ENCODE assay signal across 9 cellular contexts in the genomic region with DNA sequence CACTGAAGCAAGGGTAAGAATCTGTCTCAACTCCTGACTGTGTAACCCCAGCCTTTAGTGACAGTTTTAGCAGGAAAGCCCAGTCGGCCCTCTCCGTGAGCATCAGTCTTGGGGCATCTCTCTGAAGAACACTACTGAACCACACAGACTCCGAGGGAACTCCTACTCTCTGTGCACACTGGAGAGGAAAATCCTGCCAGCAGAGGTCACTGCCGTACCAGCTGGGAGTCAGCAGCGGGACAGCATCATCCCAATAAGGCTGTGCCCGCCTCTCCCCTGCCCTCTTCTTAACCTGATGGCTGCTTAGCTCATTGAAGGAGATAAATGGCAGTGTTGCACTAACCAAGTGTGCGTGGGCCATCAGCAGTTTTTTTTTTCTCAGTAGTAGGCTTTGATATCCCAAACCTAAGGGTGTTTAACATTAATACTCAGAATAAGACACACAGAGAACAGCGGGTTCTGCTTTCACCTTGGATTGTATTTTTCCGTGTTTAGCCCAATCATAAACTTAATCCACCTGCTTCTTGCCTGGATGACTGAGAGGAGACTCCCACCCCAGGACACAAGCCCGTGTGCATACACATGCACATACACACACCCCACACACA. TPM values are rescaled to one million over a fixed set of nuclear protein-coding genes. Genes with fewer than 3 reads are reported as not detected.
DNase-seq lines count a peak whose midpoint lies in the region; ATAC-seq, FAIRE-seq and TF ChIP-seq lines count a peak whose summit lies in the region.
"Had no signal": no experiment of that assay in that cellular context is flagged by ENCODE, and none has a peak within 500 bp of the region (broad histone marks: within the 10 kb centered on the region; RNA-seq: fewer than 3 reads in every experiment).

No MANE protein-coding gene starts in this region.

- H3K9me2 ChIP-seq in SU-DHL-6 (replicated peaks; ENCODE audit: insufficient read depth, low read length) = no peaks in the 10 kb centered on the region

- no peak overlapping the region for H3K27ac ChIP-seq in SU-DHL-6 (ENCODE audit: low read depth, low read length)

- TF ChIP-seq CTCF in SU-DHL-6 (IDR thresholded peaks at IDR 0.05; ENCODE audit: insufficient read depth, low read length, poor library complexity, severe bottlenecking) = peak; percentile 50

- intact Hi-C loops in cardiac septum (cut with DNase I) = loop anchor here (2.0 kb wide), 1 partner anchor 101 kb away; no protein-coding TSS in a partner anchor

- no peak overlapping the region for H3K4me3 ChIP-seq in SU-DHL-6 (ENCODE audit: insufficient read depth, low read length, poor library complexity, severe bottlenecking)

- H3K9ac ChIP-seq in SU-DHL-6 (ENCODE audit: low read length) = no peak overlapping the region

- TF ChIP-seq POLR2A in GM12891 (IDR thresholded peaks at IDR 0.05; ENCODE audit: low read depth, low read length) = no peak

- H2AFZ ChIP-seq in SU-DHL-6 (ENCODE audit: low read depth, low read length, severe bottlenecking) = peak overlapping the region; percentile 6

- H3K36me3 Mint-ChIP-seq in activated naive CD4-positive, alpha-beta T cell treated with anti-CD3 and anti-CD28 coated beads, Interleukin-2, amount 50 U/mL, for 72 hours = peaks cover 0 to 16% of the 10 kb centered on the region in 2 donors

- no peaks in the 10 kb centered on the region for H3K36me3 ChIP-seq in SU-DHL-6 (ENCODE audit: low read length)

- peak; percentile 54 for DNase-seq in GM12891 (ENCODE audit: insufficient read length, low spot score)
- DNase-seq in NCI-H1436 (lab: John Stamatoyannopoulos, UW) = peak; percentile 87
- DNase-seq in activated naive CD4-positive, alpha-beta T cell treated with anti-CD3 and anti-CD28 coated beads, Interleukin-2, amount 50 U/mL, for 72 hours (ENCODE audit: low spot score in 2 of 2) = peak; percentile 78 to 93
- DNase-seq in cardiac septum (ENCODE audit: low spot score) = peak; percentile 92
- peak; percentile 46 for DNase-seq in pulmonary artery endothelial cell (ENCODE audit: low read depth, low spot score)

- peaks cover 8% of the 10 kb centered on the region; the same call in 1 of the 2 replicates for H3K9me3 ChIP-seq in SU-DHL-6 (ENCODE audit: insufficient read depth, low read length)

- peak; percentile 67 for ATAC-seq in HG02763 (IDR thresholded peaks at IDR 0.05; ENCODE audit: unreplicated experiment)
- peak; percentile 99 to 100 for ATAC-seq in activated naive CD4-positive, alpha-beta T cell treated with anti-CD3 and anti-CD28 coated beads, Interleukin-2, amount 50 U/mL, for 72 hours
- ATAC-seq in GM19395 (IDR thresholded peaks at IDR 0.05; ENCODE audit: unreplicated experiment) = no peak

- no peaks in the 10 kb centered on the region for H3F3A ChIP-seq in SU-DHL-6 (ENCODE audit: insufficient read depth)

- H3K9me3 Mint-ChIP-seq in activated naive CD4-positive, alpha-beta T cell treated with anti-CD3 and anti-CD28 coated beads, Interleukin-2, amount 50 U/mL, for 72 hours = peaks cover 5 to 10% of the 10 kb centered on the region in 2 donors

- FAIRE-seq in GM12891 (lab: Jason Lieb, UNC) = peak; percentile 83

- no peaks in the 10 kb centered on the region for H3K27me3 ChIP-seq in SU-DHL-6 (ENCODE audit: low read length)

- no peaks in the 10 kb centered on the region for H4K20me1 ChIP-seq in SU-DHL-6 (ENCODE audit: low read depth, low read length)

- no peaks in the 10 kb centered on the region for H3K79me2 ChIP-seq in SU-DHL-6 (ENCODE audit: insufficient read depth, low read length)

- H3K4me2 ChIP-seq in SU-DHL-6 (ENCODE audit: low read depth, low read length, poor library complexity, severe bottlenecking) = no peak overlapping the region

- peak overlapping the region in 1 of 2 donors; percentile 30 for H3K27ac Mint-ChIP-seq in activated naive CD4-positive, alpha-beta T cell treated with anti-CD3 and anti-CD28 coated beads, Interleukin-2, amount 50 U/mL, for 72 hours
- H3K27ac Mint-ChIP-seq: stimulated activated naive CD8-positive, alpha-beta T cell treated with anti-CD3 and anti-CD28 coated beads, Interleukin-15, Interleukin-2, amounts not matched to agents 100 ng/mL and 50 ng/mL, for 24 hours had no signal

TF ChIP-seq in GM12891, 5 proteins besides CTCF, POLR2A, EP300 and RAD21:
- no peak for TF ChIP-seq POLR2AphosphoS5 (IDR thresholded peaks at IDR 0.05; ENCODE audit: low read depth, low read length)
- TF ChIP-seq TAF1 (IDR thresholded peaks at IDR 0.05; ENCODE audit: low read depth, low read length) = no peak
- TF ChIP-seq PAX5 (IDR thresholded peaks at IDR 0.05; ENCODE audit: insufficient read depth, low read length, severe bottlenecking) = no peak

RNA-seq across cellular contexts. Expression of a gene that starts 26.6 kb away (rescaled TPM):
- 1.4 TPM for polyA plus RNA-seq in GM12891 (2012; ENCODE audit: low read depth, missing spikeins)
- 10 to 100 TPM; 27.1 to 31.1 TPM for total RNA-seq in activated naive CD4-positive, alpha-beta T cell treated with anti-CD3 and anti-CD28 coated beads, Interleukin-2, amount 50 U/mL, for 72 hours
- total RNA-seq in cardiac septum = 7.1 TPM
- total RNA-seq in pulmonary artery endothelial cell = 15.9 and 16.5 TPM in 2 replicates
